ENCODE assay signal across 15 cellular contexts in the genomic region with DNA sequence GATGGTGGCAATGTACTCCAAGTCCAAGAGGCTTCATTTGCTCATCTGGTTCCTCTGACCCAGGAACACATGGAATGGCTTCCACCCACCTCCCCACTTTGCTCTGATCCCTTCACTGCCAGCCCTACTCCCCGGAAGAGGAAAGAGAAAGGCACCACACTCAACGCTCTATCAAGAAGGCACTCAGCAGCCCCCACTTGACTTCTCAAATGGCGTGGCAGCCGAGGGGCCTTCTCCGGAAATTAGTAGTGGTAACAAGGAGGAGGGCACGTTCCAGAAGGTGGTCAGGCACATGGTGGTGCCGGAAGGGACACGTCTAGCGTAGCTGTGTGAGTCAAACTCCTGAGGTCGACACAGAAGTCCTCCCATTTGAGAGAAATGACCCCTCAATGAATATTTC. TPM values are rescaled to one million over a fixed set of nuclear protein-coding genes. Genes with fewer than 3 reads are reported as not detected.
DNase-seq lines count a peak whose midpoint lies in the region; TF ChIP-seq lines count a peak whose summit lies in the region.
"Had no signal": no experiment of that assay in that cellular context is flagged by ENCODE, and none has a peak within 500 bp of the region (broad histone marks: within the 10 kb centered on the region; RNA-seq: fewer than 3 reads in every experiment).

No MANE protein-coding gene starts in this region.

- 89 to 90% methylated on average over 8 to 10 of the region's 10 CpGs for WGBS in endodermal cell (ENCODE audit: insufficient coverage in 1 of 2, insufficient read length in 1 of 2), 2 experiments
- WGBS in thyroid gland, 2 donors: 46 to 47% methylated on average over 10 of the region's 10 CpGs
- 88% methylated on average over 10 of the region's 10 CpGs for WGBS in prostate gland

- H3K4me3 Mint-ChIP-seq in endodermal cell (no peak overlapping the region), progenitor cell of endocrine pancreas (ENCODE audit: low read depth) (no peak overlapping the region)
- H3K4me3 Mint-ChIP-seq: B cell; CD4-positive, CD25-positive, alpha-beta regulatory T cell; HFFc6 had no signal

- no peak overlapping the region for H3K4me3 ChIP-seq in BLaER1
- H3K4me3 ChIP-seq in endodermal cell (ENCODE audit: low read length): no peak overlapping the region
- H3K4me3 ChIP-seq in thyroid gland (replicated peaks in 1 of 3): no peak overlapping the region
- no peak overlapping the region for H3K4me3 ChIP-seq in prostate gland

- H3K27me3 Mint-ChIP-seq in endodermal cell (ENCODE audit: insufficient read depth): no peaks in the 10 kb centered on the region
- H3K27me3 Mint-ChIP-seq in progenitor cell of endocrine pancreas: no peaks in the 10 kb centered on the region
- H3K27me3 Mint-ChIP-seq: B cell; CD4-positive, CD25-positive, alpha-beta regulatory T cell; IgD-negative memory B cell had no signal

- H3K4me2 ChIP-seq in BLaER1: no peak overlapping the region

- TF ChIP-seq CTCF in endodermal cell (conservative IDR thresholded peaks at IDR 0.05): no peak
- TF ChIP-seq CTCF in thyroid gland (IDR thresholded peaks at IDR 0.05): no peak
- TF ChIP-seq CTCF in prostate gland (IDR thresholded peaks at IDR 0.05): no peak
- no peak for TF ChIP-seq CTCF in progenitor cell of endocrine pancreas (IDR thresholded peaks at IDR 0.05; ENCODE audit: unreplicated experiment)

- DNase-seq in DMS79 (lab: John Stamatoyannopoulos, UW) (peak; percentile 76), endodermal cell (no peak), thyroid gland (peak; percentile 68 to 82), prostate gland (ENCODE audit: low spot score) (no peak), progenitor cell of endocrine pancreas (ENCODE audit: low spot score, unreplicated experiment) (no peak)
- DNase-seq: C1 segment of cervical spinal cord; Caco-2; CD4-positive, CD25-positive, alpha-beta regulatory T cell; GF-D8; GOT3; H7; HFFc6 had no signal

- H3K9me3 ChIP-seq in BLaER1 (no peaks in the 10 kb centered on the region), endodermal cell (ENCODE audit: control insufficient read depth, low read length) (no peaks in the 10 kb centered on the region), thyroid gland (no peaks in the 10 kb centered on the region), prostate gland (no peaks in the 10 kb centered on the region)
- H3K9me3 ChIP-seq: Caco-2 had no signal

- H3K9me3 Mint-ChIP-seq in endodermal cell (no peaks in the 10 kb centered on the region), progenitor cell of endocrine pancreas (ENCODE audit: low read depth) (no peaks in the 10 kb centered on the region)
- H3K9me3 Mint-ChIP-seq: CD4-positive, CD25-positive, alpha-beta regulatory T cell; HFFc6; IgD-negative memory B cell had no signal

- H4K20me1 ChIP-seq in BLaER1: peaks cover 68% of the 10 kb centered on the region

- H3K27ac Mint-ChIP-seq in endodermal cell: peak overlapping the region; percentile 64
- H3K27ac Mint-ChIP-seq in progenitor cell of endocrine pancreas: no peak overlapping the region
- H3K27ac Mint-ChIP-seq: B cell; CD4-positive, CD25-positive, alpha-beta regulatory T cell; HFFc6; IgD-negative memory B cell had no signal

- H3K4me1 Mint-ChIP-seq in endodermal cell: peaks cover 27% of the 10 kb centered on the region
- H3K4me1 Mint-ChIP-seq in progenitor cell of endocrine pancreas (ENCODE audit: low read depth): peaks cover 14% of the 10 kb centered on the region

- H3K36me3 Mint-ChIP-seq in endodermal cell (ENCODE audit: low read depth) (peaks cover 40% of the 10 kb centered on the region), progenitor cell of endocrine pancreas (ENCODE audit: insufficient read depth) (peaks cover 6% of the 10 kb centered on the region)
- H3K36me3 Mint-ChIP-seq: IgD-negative memory B cell had no signal

- intact Hi-C loops in thyroid gland (cut with DNase I): no loop called here
- intact Hi-C loops in prostate gland (cut with DNase I): no loop called here

- H3K36me3 ChIP-seq in BLaER1: peaks cover 87% of the 10 kb centered on the region
- H3K36me3 ChIP-seq in endodermal cell (ENCODE audit: control insufficient read depth, insufficient read depth, low read length): peaks cover 68% of the 10 kb centered on the region
- H3K36me3 ChIP-seq in thyroid gland: no peaks in the 10 kb centered on the region
- no peaks in the 10 kb centered on the region for H3K36me3 ChIP-seq in prostate gland

- H3K4me1 ChIP-seq in BLaER1 (peaks cover 30% of the 10 kb centered on the region), endodermal cell (ENCODE audit: control insufficient read depth, insufficient read depth, low read length) (peaks cover 14% of the 10 kb centered on the region), thyroid gland (peaks cover 8 to 10% of the 10 kb centered on the region in 2 donors), prostate gland (replicated peaks) (peaks cover 5% of the 10 kb centered on the region)
- H3K4me1 ChIP-seq: Caco-2 had no signal

- no peak for TF ChIP-seq POLR2A in thyroid gland (IDR thresholded peaks at IDR 0.05)
- no peak for TF ChIP-seq POLR2A in prostate gland (IDR thresholded peaks at IDR 0.05)

- H3K9ac ChIP-seq in BLaER1: peak overlapping the region; percentile 41; the same call in 1 of the 2 replicates
- no peak overlapping the region for H3K9ac ChIP-seq in endodermal cell (ENCODE audit: extremely low read depth, low read length, poor library complexity, severe bottlenecking)

- H3K27me3 ChIP-seq in BLaER1 (no peaks in the 10 kb centered on the region), endodermal cell (ENCODE audit: control insufficient read depth, insufficient read depth, low read length, poor library complexity, severe bottlenecking) (no peaks in the 10 kb centered on the region), thyroid gland (no peaks in the 10 kb centered on the region), prostate gland (replicated peaks; ENCODE audit: insufficient read depth) (no peaks in the 10 kb centered on the region)

- H3K27ac ChIP-seq in BLaER1 (no peak overlapping the region), endodermal cell (ENCODE audit: low read depth, low read length) (no peak overlapping the region), thyroid gland (no peak overlapping the region), prostate gland (no peak overlapping the region)

RNA-seq across cellular contexts. Expression of gene CYP2D6, which starts 36.5 kb away (rescaled TPM):
- total RNA-seq in endodermal cell (10 to 100 TPM in 1 of 2 donors, 1 to 10 TPM in 1; 5.6 to 10.9 TPM), thyroid gland (1 to 10 TPM in 2 of 4 donors, under 1 TPM in 2; 0.73 to 2.7 (median 1.6) TPM), prostate gland (1 to 10 TPM in 1 of 2 donors, under 1 TPM in 1; 0.73 to 5.2 TPM), progenitor cell of endocrine pancreas (8.0 and 10.3 TPM in 2 replicates)
- 1.8 TPM for polyA plus RNA-seq in endodermal cell (2013, experiment 1 of 2)
- polyA plus RNA-seq in endodermal cell (2013, experiment 2 of 2): 2.5 TPM
- polyA plus RNA-seq: IgD-negative memory B cell had no signal

Comparison
In these comparisons a context has a peak if more than half of its experiments do, and no peak if none do; other contexts are left out.
1. DNase-seq: peak in DMS79 (single experiment) and thyroid gland (2 of 2); none in endodermal cell (single experiment), prostate gland (single experiment) and progenitor cell of endocrine pancreas (single experiment).